1 cellular context compared by ENCODE assay signal in genomic region chr9:33076360-33077004, GRCh38.
TF ChIP-seq lines count a peak whose summit lies in the region.

TSS of gene SMU1 (minus strand) at chr9:33076674. CDS start at chr9:33076608, 66 bp downstream.

TF ChIP-seq in K562, 482 proteins besides CTCF, POLR2A, EP300 and RAD21 (continued from another document and continues in another):
- TF ChIP-seq RBBP5 (IDR thresholded peaks at IDR 0.05; ENCODE audit: borderline replicate concordance, insufficient read depth, low read length, poor library complexity, severe bottlenecking) (peak; percentile 80), ZBTB7A (IDR thresholded peaks at IDR 0.05; ENCODE audit: borderline replicate concordance, control insufficient read depth, low read depth, low read length) (peak; percentile 54; the same call in 1 of the 2 replicates), PRDM10 (IDR thresholded peaks at IDR 0.05; ENCODE audit: partially characterized antibody) (no peak), TAF7 (tag; IDR thresholded peaks at IDR 0.05) (peak; percentile 58; the same call in 1 of the 2 replicates), BRF1 (IDR thresholded peaks at IDR 0.05; ENCODE audit: borderline replicate concordance, extremely low read depth, insufficient read length) (no peak), LEF1 (IDR thresholded peaks at IDR 0.05) (no peak), PHTF2 (CRISPR knock-in tag; IDR thresholded peaks at IDR 0.05) (no peak), GTF2B (IDR thresholded peaks at IDR 0.05; ENCODE audit: extremely low read depth, insufficient read length) (no peak), MEF2D (tag; conservative IDR thresholded peaks at IDR 0.05; ENCODE audit: low read depth) (no peak), CTBP1 (IDR thresholded peaks at IDR 0.05; ENCODE audit: borderline replicate concordance) (peak; percentile 30; the same call in 1 of the 2 replicates), TRIM28 (IDR thresholded peaks at IDR 0.05) (peak; percentile 91), FUS (optimal IDR thresholded peaks at IDR 0.05; ENCODE audit: low read depth, low read length) (no peak), OTX1 (CRISPR knock-in tag; IDR thresholded peaks at IDR 0.05) (no peak), ATF2 (CRISPR knock-in tag; IDR thresholded peaks at IDR 0.05) (no peak), E2F8 (IDR thresholded peaks at IDR 0.05; ENCODE audit: low read depth, partially characterized antibody) (peak; percentile 72), ZNF347 (CRISPR knock-in tag; IDR thresholded peaks at IDR 0.05; ENCODE audit: low read depth) (no peak), NR2C2 (CRISPR knock-in tag; IDR thresholded peaks at IDR 0.05) (no peak), NR2C2 (tag; IDR thresholded peaks at IDR 0.05) (peak; percentile 50; the same call in 1 of the 2 replicates), ZNF239 (CRISPR knock-in tag; IDR thresholded peaks at IDR 0.05) (no peak), MAX (CRISPR knock-in tag; IDR thresholded peaks at IDR 0.05) (peak; percentile 49; the same call in 1 of the 2 replicates), LCOR (CRISPR knock-in tag; IDR thresholded peaks at IDR 0.05) (no peak), CHD2 (IDR thresholded peaks at IDR 0.05; ENCODE audit: low read depth, low read length) (no peak), TEAD2 (tag; IDR thresholded peaks at IDR 0.05) (no peak), NEUROD1 (IDR thresholded peaks at IDR 0.05; ENCODE audit: borderline replicate concordance, low read depth, low read length, partially characterized antibody) (no peak), MBD1 (CRISPR knock-in tag; IDR thresholded peaks at IDR 0.05) (no peak), SAP30 (IDR thresholded peaks at IDR 0.05; ENCODE audit: borderline replicate concordance, insufficient read depth, low read depth, low read length, poor library complexity, severe bottlenecking) (no peak), SNIP1 (IDR thresholded peaks at IDR 0.05; ENCODE audit: low read depth) (no peak), ZNF41 (CRISPR knock-in tag; conservative IDR thresholded peaks at IDR 0.05) (no peak), ILK (tag; IDR thresholded peaks at IDR 0.05; ENCODE audit: borderline replicate concordance, low read depth) (no peak), ARID4B (CRISPR knock-in tag; IDR thresholded peaks at IDR 0.05) (no peak), KDM1A (IDR thresholded peaks at IDR 0.05) (no peak), HES1 (IDR thresholded peaks at IDR 0.05; ENCODE audit: low read depth) (no peak), ZNF431 (CRISPR knock-in tag; IDR thresholded peaks at IDR 0.05) (0 out of 2 replicates have a peak, but pooled peaks have one; percentile 28), THRAP3 (IDR thresholded peaks at IDR 0.05; ENCODE audit: borderline replicate concordance) (no peak), ZBTB34 (CRISPR knock-in tag; IDR thresholded peaks at IDR 0.05) (no peak), DDX20 (tag; IDR thresholded peaks at IDR 0.05; ENCODE audit: low read depth) (no peak), HDAC2 (IDR thresholded peaks at IDR 0.05) (no peak), HNRNPLL (IDR thresholded peaks at IDR 0.05; ENCODE audit: low read depth, low read length, poor library complexity, severe bottlenecking) (peak; percentile 84), DIDO1 (tag; IDR thresholded peaks at IDR 0.05; ENCODE audit: low read depth) (no peak), TFE3 (CRISPR knock-in tag; IDR thresholded peaks at IDR 0.05) (no peak), PCBP1 (IDR thresholded peaks at IDR 0.05; ENCODE audit: low read depth, low read length, poor library complexity, severe bottlenecking) (no peak), ZNF274 (IDR thresholded peaks at IDR 0.05; ENCODE audit: borderline replicate concordance, low read depth, low read length) (no peak), MAZ (CRISPR knock-in tag; conservative IDR thresholded peaks at IDR 0.05 in 1 of 2, IDR thresholded peaks at IDR 0.05 in 1 of 2) (peak in 1 of 2 experiments; percentile 36; a peak in 2 of 4 replicates), SMAD2 (IDR thresholded peaks at IDR 0.05; ENCODE audit: low read depth, low read length) (no peak), ZNF282 (CRISPR knock-in tag; IDR thresholded peaks at IDR 0.05) (no peak), GABPB2 (CRISPR knock-in tag; conservative IDR thresholded peaks at IDR 0.05) (no peak), BCOR (IDR thresholded peaks at IDR 0.05) (peak; percentile 90), ZNF76 (CRISPR knock-in tag; IDR thresholded peaks at IDR 0.05; ENCODE audit: borderline replicate concordance) (no peak)
